In the genomic region with DNA sequence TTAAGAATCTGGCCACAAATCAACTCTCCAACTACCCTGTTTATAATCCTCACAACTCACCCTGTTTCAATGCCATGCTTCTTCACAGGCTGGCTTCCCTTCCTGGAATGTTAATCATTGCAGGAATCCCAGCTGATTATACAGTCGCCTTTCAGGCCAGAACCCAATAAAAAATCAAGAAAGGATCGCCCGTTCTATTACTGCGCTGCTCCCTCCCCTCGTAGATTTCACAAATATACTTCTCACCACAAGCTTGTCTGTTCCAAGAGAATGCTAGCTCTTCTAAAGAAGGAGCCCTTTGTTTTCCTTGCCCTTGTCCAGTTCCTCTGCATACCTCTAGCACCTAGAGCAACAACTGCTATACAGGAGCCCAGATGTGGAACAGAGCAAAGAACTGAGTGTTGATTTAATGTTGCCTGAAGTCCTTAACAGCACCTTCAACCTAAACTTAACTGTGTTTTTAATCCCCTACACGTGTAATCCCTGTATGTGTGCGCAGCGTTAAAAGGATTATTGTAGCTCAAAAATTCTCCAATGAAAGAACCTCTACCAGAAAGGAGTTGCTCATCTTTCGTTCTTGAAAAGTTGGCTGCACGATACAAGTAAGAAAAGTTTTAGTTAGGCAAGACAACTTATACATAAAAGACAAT, we compare ENCODE assay signal across 8 cellular contexts. TPM values are rescaled to one million over a fixed set of nuclear protein-coding genes. Genes with fewer than 3 reads are reported as not detected.
DNase-seq lines count a peak whose midpoint lies in the region; ATAC-seq, FAIRE-seq and TF ChIP-seq lines count a peak whose summit lies in the region.

No MANE protein-coding gene starts in this region.

- no peaks in the 10 kb centered on the region for H3K9me3 ChIP-seq in DND-41 (ENCODE audit: insufficient read depth, low read length, severe bottlenecking)
- H3K9me3 ChIP-seq in right lobe of liver: no peaks in the 10 kb centered on the region

- peaks cover 49% of the 10 kb centered on the region for H3K4me1 ChIP-seq in DND-41 (ENCODE audit: insufficient read depth, low read length)
- H3K4me1 ChIP-seq in right lobe of liver: peaks cover 0 to 34% (median 9%) of the 10 kb centered on the region in 4 donors

- TF ChIP-seq CTCF in DND-41 (IDR thresholded peaks at IDR 0.05; ENCODE audit: borderline replicate concordance, extremely low read depth, low read length, poor library complexity, severe bottlenecking): no peak
- TF ChIP-seq CTCF in bronchial epithelial cell (IDR thresholded peaks at IDR 0.05; ENCODE audit: insufficient read depth, low read length, severe bottlenecking): no peak
- no peak for TF ChIP-seq CTCF in right lobe of liver (IDR thresholded peaks at IDR 0.05)

- FAIRE-seq in bronchial epithelial cell (lab: Jason Lieb, UNC): no peak

- peak overlapping the region; percentile 82 for H3K4me2 ChIP-seq in DND-41 (ENCODE audit: insufficient read depth, low read length)

- peak overlapping the region; percentile 93 for H2AFZ ChIP-seq in DND-41 (ENCODE audit: low read depth, low read length)

- peaks cover 8% of the 10 kb centered on the region; the same call in 1 of the 2 replicates for H4K20me1 ChIP-seq in DND-41 (ENCODE audit: insufficient read depth, low read length)

- ATAC-seq in DND-41 (ENCODE audit: insufficient read depth, low read depth) (no peak), right lobe of liver (peak; percentile 43 to 67 (median 64))

- H3K9ac ChIP-seq in DND-41 (ENCODE audit: low read depth, low read length): peak overlapping the region; percentile 74

- peak overlapping the region; percentile 57 to 79 for H3K4me3 ChIP-seq in DND-41 (ENCODE audit: low read depth in 1 of 2, low read length in 2 of 2)
- H3K4me3 ChIP-seq in Jurkat, Clone E6-1 (ENCODE audit: low read length): peak overlapping the region; percentile 99
- H3K4me3 ChIP-seq in bronchial epithelial cell (ENCODE audit: low read depth, low read length): peak overlapping the region; percentile 83
- peak overlapping the region; percentile 69 to 76 (median 74) for H3K4me3 ChIP-seq in right lobe of liver

- DNase-seq in DND-41 (no peak), bronchial epithelial cell (ENCODE audit: low read depth) (peak; percentile 19), right lobe of liver (no peak), hypothalamus (lab: John Stamatoyannopoulos, UW) (no peak), HuH-7 (ENCODE audit: low spot score) (no peak), NCI-H748 (lab: John Stamatoyannopoulos, UW; ENCODE audit: unreplicated experiment) (no peak), activated gamma-delta T cell treated with Interleukin-2 at 50 U/mL for 16 hours (no peak)
- no peak for DNase-seq in Jurkat, Clone E6-1 (ENCODE audit: low read depth, low spot score)

- H3K36me3 ChIP-seq in DND-41 (ENCODE audit: insufficient read depth, low read length) (no peaks in the 10 kb centered on the region), bronchial epithelial cell (ENCODE audit: control insufficient read depth, insufficient read depth, low read length) (no peaks in the 10 kb centered on the region), right lobe of liver (no peaks in the 10 kb centered on the region)

- WGBS in right lobe of liver (ENCODE audit: insufficient coverage, low coverage, low lambda C conversion rate, missing lambda C conversion rate): 10% methylated on average over 10 of the region's 10 CpGs

- H3K27me3 ChIP-seq in DND-41 (ENCODE audit: insufficient read depth, low read length, poor library complexity) (no peaks in the 10 kb centered on the region), bronchial epithelial cell (ENCODE audit: control insufficient read depth, insufficient read depth, low read length) (no peaks in the 10 kb centered on the region), right lobe of liver (no peaks in the 10 kb centered on the region)

- H3K27ac ChIP-seq in DND-41 (ENCODE audit: low read length) (peak overlapping the region; percentile 91), right lobe of liver (peak overlapping the region; percentile 79 to 83 (median 81))

- H3K79me2 ChIP-seq in DND-41 (ENCODE audit: insufficient read depth, low read length): peaks cover 84% of the 10 kb centered on the region

- intact Hi-C loops in right lobe of liver (cut with DNase I): no loop called here

- no peak for TF ChIP-seq POLR2A in right lobe of liver (IDR thresholded peaks at IDR 0.05)

RNA-seq across cellular contexts. Expression of gene ECHDC1, which starts 1.0 kb away (rescaled TPM):
- polyA plus RNA-seq in Jurkat, Clone E6-1 (2012; ENCODE audit: insufficient read depth, insufficient read length): 84.2 TPM
- 25.6 and 30.3 TPM in 2 replicates for total RNA-seq in bronchial epithelial cell
- total RNA-seq in right lobe of liver: 10 to 100 TPM; 41.3 to 51.7 (median 45.7) TPM
